In the genomic region with DNA sequence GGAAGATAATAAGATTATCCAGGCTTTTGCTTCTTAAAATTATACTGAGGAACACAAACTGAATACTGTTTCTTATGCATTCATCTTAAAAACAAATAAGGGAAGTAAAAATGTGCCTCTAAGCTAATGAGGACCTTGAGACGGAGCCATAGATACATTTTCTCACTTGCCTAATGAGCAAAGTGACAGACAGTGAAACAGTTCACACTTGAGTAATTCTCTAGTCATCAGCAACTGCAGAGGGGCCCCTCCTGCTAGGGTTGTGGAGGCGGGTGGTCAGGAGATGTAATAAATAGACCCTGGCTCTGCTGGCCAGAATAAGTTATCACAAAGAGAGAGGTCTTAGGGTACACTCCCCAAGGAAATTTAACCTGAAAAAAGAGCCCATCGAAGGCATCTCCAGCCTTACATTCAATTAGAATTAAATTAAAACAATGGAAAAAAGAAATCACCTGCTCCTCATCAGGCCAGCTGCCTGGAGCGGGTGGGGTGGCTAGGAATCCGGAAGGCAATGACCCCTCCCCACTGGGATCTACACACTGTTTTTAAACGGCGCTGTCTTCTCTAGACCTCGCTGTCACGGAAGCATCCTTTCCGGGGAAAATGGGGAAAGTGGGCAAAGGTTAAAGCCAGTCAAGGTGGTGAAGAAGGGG, we compare ENCODE assay signal across 10 cellular contexts. TPM values are rescaled to one million over a fixed set of nuclear protein-coding genes. Genes with fewer than 3 reads are reported as not detected.
DNase-seq lines count a peak whose midpoint lies in the region; ATAC-seq, FAIRE-seq and TF ChIP-seq lines count a peak whose summit lies in the region.
"Had no signal": no experiment of that assay in that cellular context is flagged by ENCODE, and none has a peak within 500 bp of the region (broad histone marks: within the 10 kb centered on the region; RNA-seq: fewer than 3 reads in every experiment).

No MANE protein-coding gene starts in this region.

- no peak overlapping the region for H3K4me3 ChIP-seq in coronary artery

- peak overlapping the region in 2 of 5 experiments; percentile 53 to 63 for H3K4me3 Mint-ChIP-seq in brain

- peaks cover 58% of the 10 kb centered on the region for H3K4me1 Mint-ChIP-seq in brain

- peaks cover 9% of the 10 kb centered on the region for H3K27me3 Mint-ChIP-seq in brain

- no peak for DNase-seq in activated CD4-positive, alpha-beta T cell treated with anti-CD3 and anti-CD28 coated beads for 48 hours
- DNase-seq in coronary artery (ENCODE audit: low spot score) (no peak), frontal cortex (ENCODE audit: low spot score in 2 of 2) (no peak), NCI-H1092 (lab: John Stamatoyannopoulos, UW) (no peak)
- DNase-seq: Caco-2, NCI-H510A treated with DMSO at 0.1 percent for 48 hours had no signal

- no peak for FAIRE-seq in frontal cortex (lab: Jason Lieb, UNC)

- no peaks in the 10 kb centered on the region for H3K36me3 Mint-ChIP-seq in brain

- peak overlapping the region in 4 of 5 experiments; percentile 4 to 83 (median 58) for H3K27ac Mint-ChIP-seq in brain

- TF ChIP-seq CTCF in brain (conservative IDR thresholded peaks at IDR 0.05): no peak
- TF ChIP-seq CTCF in coronary artery (IDR thresholded peaks at IDR 0.05): no peak

- ATAC-seq in GM18502 (IDR thresholded peaks at IDR 0.05; ENCODE audit: poor library complexity, unreplicated experiment) (peak; percentile 84), GM21515 (IDR thresholded peaks at IDR 0.05; ENCODE audit: unreplicated experiment) (peak; percentile 81), HG03159 (IDR thresholded peaks at IDR 0.05; ENCODE audit: unreplicated experiment) (peak; percentile 78)

- H3K27ac ChIP-seq in coronary artery: no peak overlapping the region

- H3K9me3 Mint-ChIP-seq in brain: no peaks in the 10 kb centered on the region

RNA-seq across cellular contexts. Expression of gene INSIG2, which starts 32.6 kb away (rescaled TPM):
- polyA plus RNA-seq in brain (ENCODE audit: insufficient read depth, low read depth, low replicate concordance): 4.4 TPM
- 28.1 TPM for total RNA-seq in frontal cortex

RNA-seq across cellular contexts. Expression of gene CCDC93, which starts 41.8 kb away (rescaled TPM):
- 6.4 TPM for polyA plus RNA-seq in brain (ENCODE audit: insufficient read depth, low read depth, low replicate concordance)
- 25.7 TPM for total RNA-seq in frontal cortex
